Comparison of ENCODE assay signal across 23 cellular contexts in the genomic region with DNA sequence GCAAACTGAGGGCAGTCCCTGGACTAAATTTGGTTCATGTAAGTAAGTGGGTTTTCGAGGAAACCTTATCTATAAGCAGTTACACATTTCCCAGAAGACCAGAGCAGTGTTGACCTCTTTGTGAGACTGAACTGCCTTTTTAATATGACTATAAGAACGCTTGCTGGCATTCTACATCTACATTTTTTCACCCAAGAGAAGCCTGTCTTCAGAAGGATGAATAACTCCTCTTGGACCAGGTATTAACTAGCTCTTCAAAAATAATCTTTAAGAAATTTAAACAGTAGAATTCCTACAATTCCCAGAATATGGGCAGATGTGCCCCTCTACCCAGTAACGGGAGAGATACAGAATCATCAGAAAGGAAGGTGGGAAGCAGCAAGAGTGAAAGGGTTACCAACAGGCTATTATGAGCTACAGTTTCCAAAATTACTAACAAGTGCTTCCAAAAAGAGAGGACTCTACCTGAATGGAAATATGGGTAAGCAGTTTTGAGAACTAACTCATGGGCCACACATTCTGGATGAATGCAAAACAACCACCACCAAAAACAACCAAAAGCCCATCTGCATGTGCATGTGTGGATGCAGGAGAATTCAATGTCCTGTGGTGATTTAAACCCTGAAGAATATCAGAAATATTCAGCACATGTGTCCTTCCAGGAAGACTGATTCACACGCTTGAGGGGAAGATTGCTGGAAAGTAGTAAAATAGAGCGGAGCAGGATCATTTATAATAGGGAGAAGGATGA.
"Had no signal": no experiment of that assay in that cellular context is flagged by ENCODE, and none has a peak within 500 bp of the region (broad histone marks: within the 10 kb centered on the region; RNA-seq: fewer than 3 reads in every experiment).

No MANE protein-coding gene starts in this region.

- H3K4me1 Mint-ChIP-seq: nephron; stimulated activated memory B cell treated with anti-CD40 and anti-IgM and Interleukin-4, amounts not matched to agents 10 μg/mL and 1 μg/mL and 100 μg/mL, for 72 hours had no signal

- DNase-seq: cortex of kidney; dorsolateral prefrontal cortex; effector CD8-positive, alpha-beta T cell; heart left ventricle; hippocampal formation; kidney glomerular epithelial cell; mesendoderm; naive B cell; occipital lobe; right lobe of liver; spleen; stimulated activated CD4-positive, alpha-beta T cell treated with anti-CD3 and anti-CD28 coated beads, Interleukin-15, amount 100 ng/mL, for 24 hours; stimulated activated CD4-positive, alpha-beta T cell treated with anti-CD3 and anti-CD28 coated beads, Interleukin-1b, Interleukin-23, amount 100 ng/mL, for 48 hours; stimulated activated CD4-positive, alpha-beta T cell treated with anti-CD3 and anti-CD28 coated beads, Interleukin-4, amount 100 ng/mL, for 24 hours; stomach; substantia nigra; transverse colon had no signal

- H3K27ac Mint-ChIP-seq: naive B cell; nephron; stimulated activated memory B cell treated with anti-CD40 and anti-IgM and Interleukin-4, amounts not matched to agents 10 μg/mL and 1 μg/mL and 100 μg/mL, for 72 hours had no signal

- H3K9ac ChIP-seq: parathyroid adenoma had no signal

- H2AFZ ChIP-seq: parathyroid adenoma had no signal

- ATAC-seq: esophagus mucosa; heart left ventricle; right lobe of liver; stimulated activated memory B cell treated with anti-CD40 and anti-IgM and Interleukin-4, amounts not matched to agents 10 μg/mL and 1 μg/mL and 100 μg/mL, for 72 hours had no signal

- H3K4me3 Mint-ChIP-seq: naive B cell; nephron; stimulated activated memory B cell treated with anti-CD40 and anti-IgM and Interleukin-4, amounts not matched to agents 10 μg/mL and 1 μg/mL and 100 μg/mL, for 72 hours had no signal

- H3K36me3 ChIP-seq: heart left ventricle, prostate gland, right lobe of liver, spleen, stomach, thoracic aorta, transverse colon had no signal

- H3K4me1 ChIP-seq: parathyroid adenoma, prostate gland, right lobe of liver, spleen, stomach had no signal

- H3K9me3 Mint-ChIP-seq: stimulated activated memory B cell treated with anti-CD40 and anti-IgM and Interleukin-4, amounts not matched to agents 10 μg/mL and 1 μg/mL and 100 μg/mL, for 72 hours had no signal

- H3K27me3 ChIP-seq: right lobe of liver, stomach had no signal

- H3K27ac ChIP-seq: dorsolateral prefrontal cortex, heart left ventricle, parathyroid adenoma, prostate gland, right lobe of liver, spleen, stomach, thoracic aorta, transverse colon had no signal

- H3K36me3 Mint-ChIP-seq: naive B cell; stimulated activated memory B cell treated with anti-CD40 and anti-IgM and Interleukin-4, amounts not matched to agents 10 μg/mL and 1 μg/mL and 100 μg/mL, for 72 hours had no signal

- H3K4me3 ChIP-seq: dorsolateral prefrontal cortex, heart left ventricle, prostate gland, right lobe of liver, spleen, stomach, thoracic aorta, transverse colon had no signal

- H3K79me2 ChIP-seq: parathyroid adenoma had no signal

- H3K9me3 ChIP-seq: heart left ventricle, prostate gland, right lobe of liver, spleen, stomach, thoracic aorta, transverse colon had no signal
